15 cellular contexts compared by ENCODE assay signal in the genomic region with DNA sequence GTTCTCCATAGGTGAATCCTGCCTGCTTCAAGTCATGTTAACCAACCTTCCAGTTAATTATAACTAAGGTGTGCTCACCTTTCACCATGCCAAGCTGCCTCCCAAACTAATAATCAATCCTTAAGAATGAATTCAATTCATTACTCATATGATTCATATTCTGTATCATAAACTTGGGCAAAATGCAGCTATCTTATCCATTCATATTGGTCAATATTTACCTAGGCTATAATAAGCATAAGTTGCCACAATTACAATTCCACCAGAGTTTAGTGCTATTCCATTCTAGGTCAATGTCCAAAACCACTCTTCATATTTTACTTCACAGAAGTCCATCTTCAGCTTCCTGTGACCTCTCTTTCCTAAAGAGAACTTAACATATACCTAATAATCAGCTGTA. TPM values are rescaled to one million over a fixed set of nuclear protein-coding genes. Genes with fewer than 3 reads are reported as not detected.
DNase-seq lines count a peak whose midpoint lies in the region; ATAC-seq and TF ChIP-seq lines count a peak whose summit lies in the region.
"Had no signal": no experiment of that assay in that cellular context is flagged by ENCODE, and none has a peak within 500 bp of the region (broad histone marks: within the 10 kb centered on the region; RNA-seq: fewer than 3 reads in every experiment).

No MANE protein-coding gene starts in this region.

- no peaks in the 10 kb centered on the region for H3K27me3 Mint-ChIP-seq in activated T-cell treated with anti-CD3 and anti-CD28 coated beads, Interleukin-2, amount 50 U/mL, for 72 hours (ENCODE audit: low read depth)
- no peaks in the 10 kb centered on the region for H3K27me3 Mint-ChIP-seq in T-cell
- peaks cover 0 to 2% (median 0%) of the 10 kb centered on the region in 3 donors for H3K27me3 Mint-ChIP-seq in immature natural killer cell (ENCODE audit: low read depth in 3 of 3)
- H3K27me3 Mint-ChIP-seq in type B pancreatic cell, result no peaks in the 10 kb centered on the region
- H3K27me3 Mint-ChIP-seq in osteocyte (ENCODE audit: unreplicated experiment), result no peaks in the 10 kb centered on the region

- POLR2A ChIA-PET in T-cell (lab: Charles Lee), result interaction anchor here in 1 of 2 donors (0.6 to 1.1 kb wide), 4 partner anchors 8 to 27 kb away, joined by 3 to 4 read pairs (median 3); a partner anchor contains a TSS

- no peak for DNase-seq in activated T-cell treated with anti-CD3 and anti-CD28 coated beads, Interleukin-2, amount 50 U/mL, for 72 hours
- no peak for DNase-seq in activated T-cell treated with anti-CD3 and anti-CD28 coated beads, Interleukin-2, amount 50 U/mL, for 1 hour
- DNase-seq in T-cell, result no peak
- DNase-seq in immature natural killer cell, result no peak
- DNase-seq in type B pancreatic cell (ENCODE audit: extremely low spot score, unreplicated experiment), result no peak
- no peak for DNase-seq in osteocyte (ENCODE audit: extremely low spot score, unreplicated experiment)
- DNase-seq in BE2C, result no peak
- DNase-seq in thyroid gland, result no peak
- DNase-seq: activated gamma-delta T cell; GDM1; left cardiac atrium; NCI-H2029; occipital lobe; stimulated activated CD4-positive, alpha-beta T cell treated with anti-CD3 and anti-CD28 coated beads, Interleukin-15, amount 100 ng/mL, for 24 hours had no signal

- H3K27ac ChIP-seq in thyroid gland, result no peak overlapping the region
- H3K27ac ChIP-seq: gastroesophageal sphincter had no signal

- peaks cover 1 to 3% of the 10 kb centered on the region in 2 donors for H3K36me3 Mint-ChIP-seq in activated T-cell treated with anti-CD3 and anti-CD28 coated beads, Interleukin-2, amount 50 U/mL, for 72 hours (ENCODE audit: insufficient read depth in 2 of 2)
- H3K36me3 Mint-ChIP-seq in T-cell (peaks cover 4% of the 10 kb centered on the region), immature natural killer cell (peaks cover 0 to 2% (median 2%) of the 10 kb centered on the region in 3 donors), type B pancreatic cell (no peaks in the 10 kb centered on the region), osteocyte (ENCODE audit: unreplicated experiment) (peaks cover 2% of the 10 kb centered on the region)

- H3K9me3 ChIP-seq in BE2C, result no peaks in the 10 kb centered on the region
- H3K9me3 ChIP-seq in thyroid gland, result no peaks in the 10 kb centered on the region
- H3K9me3 ChIP-seq: gastroesophageal sphincter had no signal

- H3K4me1 Mint-ChIP-seq in activated T-cell treated with anti-CD3 and anti-CD28 coated beads, Interleukin-2, amount 50 U/mL, for 72 hours (ENCODE audit: low read depth), result peaks cover 75% of the 10 kb centered on the region
- H3K4me1 Mint-ChIP-seq in T-cell, result peaks cover 72 to 76% (median 74%) of the 10 kb centered on the region in 3 donors
- H3K4me1 Mint-ChIP-seq in immature natural killer cell, result peaks cover 73 to 98% of the 10 kb centered on the region in 2 donors
- peaks cover 22% of the 10 kb centered on the region for H3K4me1 Mint-ChIP-seq in type B pancreatic cell (ENCODE audit: unreplicated experiment)
- peaks cover 32% of the 10 kb centered on the region for H3K4me1 Mint-ChIP-seq in osteocyte (ENCODE audit: unreplicated experiment)

- no peaks in the 10 kb centered on the region for H3K9me3 Mint-ChIP-seq in activated T-cell treated with anti-CD3 and anti-CD28 coated beads, Interleukin-2, amount 50 U/mL, for 72 hours
- H3K9me3 Mint-ChIP-seq in T-cell (no peaks in the 10 kb centered on the region), immature natural killer cell (no peaks in the 10 kb centered on the region), type B pancreatic cell (peaks cover 5% of the 10 kb centered on the region), osteocyte (ENCODE audit: unreplicated experiment) (peaks cover 4% of the 10 kb centered on the region)

- H3K4me1 ChIP-seq in BE2C, result no peaks in the 10 kb centered on the region
- H3K4me1 ChIP-seq in thyroid gland, result peaks cover 25 to 50% of the 10 kb centered on the region in 2 donors

- H3K4me3 ChIP-seq in BE2C (ENCODE audit: low read depth, low read length) (no peak overlapping the region), thyroid gland (replicated peaks in 1 of 3) (no peak overlapping the region)
- H3K4me3 ChIP-seq: gastroesophageal sphincter had no signal

- no peak for TF ChIP-seq POLR2A in thyroid gland (IDR thresholded peaks at IDR 0.05)

- no peak for ATAC-seq in activated T-cell treated with anti-CD3 and anti-CD28 coated beads, Interleukin-2, amount 50 U/mL, for 72 hours (replicated peaks in 1 of 2)
- ATAC-seq in T-cell (replicated peaks in 1 of 4), result no peak
- ATAC-seq: gastroesophageal sphincter, left cardiac atrium had no signal

- H3K36me3 ChIP-seq in BE2C (no peaks in the 10 kb centered on the region), thyroid gland (no peaks in the 10 kb centered on the region)
- H3K36me3 ChIP-seq: gastroesophageal sphincter had no signal

- CTCF ChIA-PET in T-cell (lab: Charles Lee), result interaction anchor here (0.5 to 2.1 kb wide), 8 partner anchors 9 to 279 kb away, joined by 3 to 7 read pairs (median 4); no protein-coding TSS in a partner anchor

- H3K27ac Mint-ChIP-seq in activated T-cell treated with anti-CD3 and anti-CD28 coated beads, Interleukin-2, amount 50 U/mL, for 72 hours, result peak overlapping the region; percentile 97
- H3K27ac Mint-ChIP-seq in T-cell (peak overlapping the region; percentile 91 to 94), immature natural killer cell (peak overlapping the region; percentile 80 to 94 (median 88)), type B pancreatic cell (peak overlapping the region; percentile 4), osteocyte (ENCODE audit: unreplicated experiment) (no peak overlapping the region)

- H3K4me3 Mint-ChIP-seq in activated T-cell treated with anti-CD3 and anti-CD28 coated beads, Interleukin-2, amount 50 U/mL, for 72 hours, result peak overlapping the region; percentile 78 to 82
- H3K4me3 Mint-ChIP-seq in T-cell, result peak overlapping the region; percentile 42 to 68 (median 62)
- peak overlapping the region; percentile 58 to 83 (median 70) for H3K4me3 Mint-ChIP-seq in immature natural killer cell
- no peak overlapping the region for H3K4me3 Mint-ChIP-seq in type B pancreatic cell
- no peak overlapping the region for H3K4me3 Mint-ChIP-seq in osteocyte (ENCODE audit: unreplicated experiment)

- intact Hi-C loops in thyroid gland (cut with DNase I), result no loop called here

- H3K27me3 ChIP-seq in BE2C (no peaks in the 10 kb centered on the region), thyroid gland (no peaks in the 10 kb centered on the region)
- H3K27me3 ChIP-seq: gastroesophageal sphincter had no signal

- TF ChIP-seq CTCF in type B pancreatic cell (conservative IDR thresholded peaks at IDR 0.05) (no peak), osteocyte (IDR thresholded peaks at IDR 0.05) (no peak), BE2C (IDR thresholded peaks at IDR 0.05; ENCODE audit: low read depth, low read length) (no peak), thyroid gland (IDR thresholded peaks at IDR 0.05) (no peak)

RNA-seq across cellular contexts. Expression of a gene that starts 13.4 kb away (rescaled TPM):
- 100 to 1,000 TPM; 106 to 117 TPM for total RNA-seq in activated T-cell treated with anti-CD3 and anti-CD28 coated beads, Interleukin-2, amount 50 U/mL, for 72 hours
- total RNA-seq in T-cell (100 to 1,000 TPM; 133 to 221 (median 146) TPM), type B pancreatic cell (ENCODE audit: low replicate concordance) (47.4 and 97.2 TPM in 2 replicates), osteocyte (52.6 and 56.8 TPM in 2 replicates), thyroid gland (100 to 1,000 TPM; 105 to 119 (median 110) TPM)
- polyA plus RNA-seq in immature natural killer cell, result 100 to 1,000 TPM in 1 of 3 donors, 10 to 100 TPM in 2; 76.8 to 128 (median 92.9) TPM
- polyA plus RNA-seq in BE2C (2012; ENCODE audit: insufficient read depth, insufficient read length, low read depth), result 2.7 TPM

RNA-seq across cellular contexts. Expression of a gene that starts 55.6 kb away (rescaled TPM):
- 10 to 100 TPM in 1 of 2 donors, 1 to 10 TPM in 1; 9.9 to 12.1 TPM for total RNA-seq in activated T-cell treated with anti-CD3 and anti-CD28 coated beads, Interleukin-2, amount 50 U/mL, for 72 hours
- total RNA-seq in T-cell (1 to 10 TPM; 4.3 to 7.6 (median 4.8) TPM), type B pancreatic cell (ENCODE audit: low replicate concordance) (5.6 and 7.9 TPM in 2 replicates), osteocyte (6.9 TPM in 2 replicates), thyroid gland (10 to 100 TPM in 3 of 4 donors, 1 to 10 TPM in 1; 9.4 to 19.2 (median 10.6) TPM)
- 1 to 10 TPM; 3.6 to 5.4 (median 4.4) TPM for polyA plus RNA-seq in immature natural killer cell
- polyA plus RNA-seq in BE2C (2012; ENCODE audit: insufficient read depth, insufficient read length, low read depth), result 10.4 TPM

Comparison
In these comparisons a context has a peak if more than half of its experiments do, and no peak if none do; other contexts are left out.
1. H3K4me3 Mint-ChIP-seq: peak in activated T-cell treated with anti-CD3 and anti-CD28 coated beads, Interleukin-2, amount 50 U/mL, for 72 hours (2 of 2), T-cell (3 of 3) and immature natural killer cell (5 of 5); none in type B pancreatic cell (single experiment) and osteocyte (single experiment).